In genomic region chrX:110985470-110985869, GRCh38 we compare ENCODE assay signal across 23 cellular contexts.
"Had no signal": no experiment of that assay in that cellular context is flagged by ENCODE, and none has a peak within 500 bp of the region (broad histone marks: within the 10 kb centered on the region; RNA-seq: fewer than 3 reads in every experiment).

No MANE protein-coding gene starts in this region.

- H3K27ac ChIP-seq: gastrocnemius medialis, left ventricle myocardium inferior, prostate gland, right atrium auricular region, tibial artery, WERI-Rb-1 had no signal

- H3K4me1 ChIP-seq: gastrocnemius medialis, left ventricle myocardium inferior, prostate gland, right atrium auricular region, tibial artery had no signal

- H3K4me3 ChIP-seq: gastrocnemius medialis, left ventricle myocardium inferior, mucosa of descending colon, prostate gland, right atrium auricular region, tibial artery had no signal

- H3K9me3 ChIP-seq: gastrocnemius medialis, left ventricle myocardium inferior, mucosa of descending colon, prostate gland, right atrium auricular region, tibial artery had no signal

- DNase-seq: activated CD4-positive, alpha-beta T cell treated with anti-CD3 and anti-CD28 coated beads, Interleukin-2, amount 50 U/mL, for 48 hours; activated naive CD4-positive, alpha-beta T cell treated with Interleukin-2 at 50 U/mL for 16 hours; activated naive CD8-positive, alpha-beta T cell treated with anti-CD3 and anti-CD28 coated beads, Interleukin-2, amount 50 U/mL, for 24 hours; anterior cingulate cortex; cerebellar nuclear complex; cortex of kidney; gastrocnemius medialis; head of caudate nucleus; left ventricle myocardium inferior; mucosa of descending colon; naive B cell; stimulated activated CD4-positive, alpha-beta T cell treated with anti-CD3 and anti-CD28 coated beads, Interleukin-2, amount 100 ng/mL, for 24 hours; stimulated activated naive CD4-positive, alpha-beta T cell treated with Interleukin-2 at 50 U/mL for 16 hours; substantia nigra; tibial artery; WERI-Rb-1 had no signal

- H3K36me3 ChIP-seq: gastrocnemius medialis, left ventricle myocardium inferior, prostate gland, right atrium auricular region, tibial artery, WERI-Rb-1 had no signal

- H3K36me3 Mint-ChIP-seq: naive B cell had no signal

- H3K4me3 Mint-ChIP-seq: activated naive CD8-positive, alpha-beta T cell treated with anti-CD3 and anti-CD28 coated beads, Interleukin-2, amount 50 U/mL, for 24 hours; activated T-helper 17 cell treated with anti-CD3 and anti-CD28 coated beads, Interleukin-2, amount 50 U/mL, for 72 hours; naive B cell; neural crest cell had no signal

- H3K4me1 Mint-ChIP-seq: activated naive CD8-positive, alpha-beta T cell treated with anti-CD3 and anti-CD28 coated beads, Interleukin-2, amount 50 U/mL, for 24 hours; activated T-helper 17 cell treated with anti-CD3 and anti-CD28 coated beads, Interleukin-2, amount 50 U/mL, for 72 hours; naive B cell; neural crest cell had no signal

- H3K9me3 Mint-ChIP-seq: activated naive CD8-positive, alpha-beta T cell treated with anti-CD3 and anti-CD28 coated beads, Interleukin-2, amount 50 U/mL, for 24 hours; activated T-helper 17 cell treated with anti-CD3 and anti-CD28 coated beads, Interleukin-2, amount 50 U/mL, for 72 hours had no signal

- FAIRE-seq: endometrium, keratinocyte, urothelium cell line had no signal

- H3K27me3 ChIP-seq: right atrium auricular region, tibial artery had no signal

- H3K27ac Mint-ChIP-seq: activated naive CD8-positive, alpha-beta T cell treated with anti-CD3 and anti-CD28 coated beads, Interleukin-2, amount 50 U/mL, for 24 hours; activated T-helper 17 cell treated with anti-CD3 and anti-CD28 coated beads, Interleukin-2, amount 50 U/mL, for 72 hours; naive B cell had no signal
